Comparison of ENCODE assay signal across 11 cellular contexts in genomic region chr1:86965827-86966182, GRCh38. TPM values are rescaled to one million over a fixed set of nuclear protein-coding genes. Genes with fewer than 3 reads are reported as not detected.
DNase-seq lines count a peak whose midpoint lies in the region; ATAC-seq and TF ChIP-seq lines count a peak whose summit lies in the region.
"Had no signal": no experiment of that assay in that cellular context is flagged by ENCODE, and none has a peak within 500 bp of the region (broad histone marks: within the 10 kb centered on the region; RNA-seq: fewer than 3 reads in every experiment).

No MANE protein-coding gene starts in this region.

- H3K18ac ChIP-seq in trophoblast cell (ENCODE audit: low read length): no peak overlapping the region

- no peak for TF ChIP-seq CTCF in osteocyte (IDR thresholded peaks at IDR 0.05)

- no peak overlapping the region for H3K4me2 ChIP-seq in trophoblast cell (ENCODE audit: low read length)

- H3K36me3 ChIP-seq in trophoblast cell (ENCODE audit: control insufficient read depth in 1 of 2, insufficient read depth in 2 of 2, low read length in 2 of 2): no peaks in the 10 kb centered on the region
- H3K36me3 ChIP-seq: thyroid gland had no signal

- H4K8ac ChIP-seq in trophoblast cell (ENCODE audit: low read depth, low read length): no peak overlapping the region

- H4K91ac ChIP-seq in trophoblast cell (ENCODE audit: low read depth, low read length): no peak overlapping the region

- no peak overlapping the region for H3K4me3 ChIP-seq in trophoblast cell (ENCODE audit: low read depth, low read length)
- H3K4me3 ChIP-seq: thyroid gland had no signal

- no peaks in the 10 kb centered on the region for H3K79me1 ChIP-seq in trophoblast cell (ENCODE audit: low read length)

- H3K9me3 Mint-ChIP-seq in osteocyte (ENCODE audit: unreplicated experiment): no peaks in the 10 kb centered on the region
- H3K9me3 Mint-ChIP-seq: activated CD4-positive, alpha-beta T cell treated with anti-CD3 and anti-CD28 coated beads, Interleukin-2, amount 10 ng/mL, durations not matched to agents 24 days and 14 days; activated T-helper 1 cell treated with anti-CD3 and anti-CD28 coated beads, Interleukin-12 subunit alpha, Interleukin-12 subunit beta, Interleukin-2, Interleukin-4 antibody, amounts not matched to agents 30 ng/mL and 10 ng/mL and 1 ng/mL, durations not matched to agents 14 hours and 24 hours and 36 hours had no signal

- no peak overlapping the region for H2BK5ac ChIP-seq in trophoblast cell (ENCODE audit: low read depth, low read length, poor library complexity)

- WGBS in trophoblast cell (ENCODE audit: extremely low coverage, insufficient coverage, insufficient read length): no CpG with 5 or more reads among the region's 1 CpG

- no peaks in the 10 kb centered on the region for H3K27me3 ChIP-seq in trophoblast cell (ENCODE audit: insufficient read depth, low read length)
- H3K27me3 ChIP-seq: thyroid gland had no signal

- H2BK120ac ChIP-seq in trophoblast cell (ENCODE audit: insufficient read depth, low read length, poor library complexity): no peak overlapping the region

- no peaks in the 10 kb centered on the region for H3K4me1 Mint-ChIP-seq in osteocyte (ENCODE audit: unreplicated experiment)
- H3K4me1 Mint-ChIP-seq: activated CD4-positive, alpha-beta T cell treated with anti-CD3 and anti-CD28 coated beads, Interleukin-2, amount 10 ng/mL, durations not matched to agents 24 days and 14 days had no signal

- H3K27ac Mint-ChIP-seq in osteocyte (ENCODE audit: unreplicated experiment): no peak overlapping the region
- H3K27ac Mint-ChIP-seq: activated CD4-positive, alpha-beta T cell treated with anti-CD3 and anti-CD28 coated beads, Interleukin-2, amount 10 ng/mL, durations not matched to agents 24 days and 14 days; activated T-helper 1 cell treated with anti-CD3 and anti-CD28 coated beads, Interleukin-12 subunit alpha, Interleukin-12 subunit beta, Interleukin-2, Interleukin-4 antibody, amounts not matched to agents 30 ng/mL and 10 ng/mL and 1 ng/mL, durations not matched to agents 14 hours and 24 hours and 36 hours had no signal

- ATAC-seq in HG02610 (IDR thresholded peaks at IDR 0.05; ENCODE audit: unreplicated experiment) (peak; percentile 84), HG03460 (IDR thresholded peaks at IDR 0.05; ENCODE audit: unreplicated experiment) (peak; percentile 53)

- no peak overlapping the region for H3K27ac ChIP-seq in trophoblast cell (ENCODE audit: low read depth, low read length)
- H3K27ac ChIP-seq: thyroid gland had no signal

- no peaks in the 10 kb centered on the region for H3K4me1 ChIP-seq in trophoblast cell (ENCODE audit: control insufficient read depth in 1 of 2, insufficient read depth in 2 of 2, low read length in 2 of 2)
- H3K4me1 ChIP-seq: thyroid gland had no signal

- no peak overlapping the region for H3K14ac ChIP-seq in trophoblast cell (ENCODE audit: low read length)

- H2AFZ ChIP-seq in trophoblast cell (ENCODE audit: insufficient read depth, low read length, poor library complexity): no peak overlapping the region

- H3K4me3 Mint-ChIP-seq in osteocyte (ENCODE audit: unreplicated experiment): no peak overlapping the region
- H3K4me3 Mint-ChIP-seq: activated CD4-positive, alpha-beta T cell treated with anti-CD3 and anti-CD28 coated beads, Interleukin-2, amount 10 ng/mL, durations not matched to agents 24 days and 14 days; activated T-helper 1 cell treated with anti-CD3 and anti-CD28 coated beads, Interleukin-12 subunit alpha, Interleukin-12 subunit beta, Interleukin-2, Interleukin-4 antibody, amounts not matched to agents 30 ng/mL and 10 ng/mL and 1 ng/mL, durations not matched to agents 14 hours and 24 hours and 36 hours had no signal

- no peak overlapping the region for H4K12ac ChIP-seq in trophoblast cell (ENCODE audit: low read depth, low read length)

- H2BK12ac ChIP-seq in trophoblast cell (ENCODE audit: low read length): no peak overlapping the region

- no peak overlapping the region for H2AK5ac ChIP-seq in trophoblast cell (ENCODE audit: low read length)

- DNase-seq in GF-D8 (lab: John Stamatoyannopoulos, UW) (peak; percentile 4), GM19238 (ENCODE audit: insufficient read length, low spot score) (peak; percentile 8), activated gamma-delta T cell treated with Interleukin-2 at 50 U/mL for 16 hours (no peak), trophoblast cell (no peak), H4 (ENCODE audit: low spot score) (no peak), osteocyte (ENCODE audit: extremely low spot score, unreplicated experiment) (no peak)

- H3K36me3 Mint-ChIP-seq in osteocyte (ENCODE audit: unreplicated experiment): no peaks in the 10 kb centered on the region

- no peak overlapping the region for H3K4ac ChIP-seq in trophoblast cell (ENCODE audit: low read depth, low read length)

- no peaks in the 10 kb centered on the region for H3K79me2 ChIP-seq in trophoblast cell (ENCODE audit: control insufficient read depth, insufficient read depth, low read length, poor library complexity)

- H3K27me3 Mint-ChIP-seq in osteocyte (ENCODE audit: unreplicated experiment): no peaks in the 10 kb centered on the region
- H3K27me3 Mint-ChIP-seq: activated CD4-positive, alpha-beta T cell treated with anti-CD3 and anti-CD28 coated beads, Interleukin-2, amount 10 ng/mL, durations not matched to agents 24 days and 14 days had no signal

- H3K23ac ChIP-seq in trophoblast cell (ENCODE audit: low read length): no peak overlapping the region

- H3K9ac ChIP-seq in trophoblast cell (ENCODE audit: low read length): no peak overlapping the region

- H3K9me3 ChIP-seq in trophoblast cell (ENCODE audit: insufficient read depth, low read depth, low read length): no peaks in the 10 kb centered on the region
- H3K9me3 ChIP-seq: thyroid gland had no signal

RNA-seq across cellular contexts. Expression of gene HS2ST1, which starts 51.4 kb away (rescaled TPM):
- polyA plus RNA-seq in trophoblast cell (2013): 15.2 and 15.5 TPM in 2 replicates
- 14.2 and 17.6 TPM in 2 replicates for total RNA-seq in H4 (2014; rRNA removed; shearing (Covaris generic))
- total RNA-seq in osteocyte: 22.3 and 26.8 TPM in 2 replicates

RNA-seq across cellular contexts. Expression of gene SELENOF, which starts 51.9 kb away (rescaled TPM):
- polyA plus RNA-seq in trophoblast cell (2013): 136 and 140 TPM in 2 replicates
- 140 and 223 TPM in 2 replicates for total RNA-seq in H4 (2014; rRNA removed; shearing (Covaris generic))
- total RNA-seq in osteocyte: 198 and 206 TPM in 2 replicates

Comparison
In these comparisons a context has a peak if more than half of its experiments do, and no peak if none do; other contexts are left out.
1. DNase-seq: peak in GF-D8 (single experiment) and GM19238 (single experiment); none in activated gamma-delta T cell treated with Interleukin-2 at 50 U/mL for 16 hours (single experiment), trophoblast cell (0 of 2), H4 (single experiment) and osteocyte (single experiment).